Comparison of ENCODE assay signal across 1 cellular context in genomic region chr2:218419630-218420216, GRCh38.
TF ChIP-seq lines count a peak whose summit lies in the region.

No MANE protein-coding gene starts in this region.

TF ChIP-seq in GM23338, 12 proteins besides CTCF, POLR2A, EP300 and RAD21 (continued from another document):
- TF ChIP-seq REST (IDR thresholded peaks at IDR 0.05; ENCODE audit: unreplicated experiment) (no peak), ZNF331 (CRISPR knock-in tag; IDR thresholded peaks at IDR 0.05; ENCODE audit: low read depth) (no peak), JUNB (IDR thresholded peaks at IDR 0.05; ENCODE audit: unreplicated experiment) (no peak), EZH2 (IDR thresholded peaks at IDR 0.05; ENCODE audit: low read depth, unreplicated experiment) (no peak), STAT1 (IDR thresholded peaks at IDR 0.05; ENCODE audit: unreplicated experiment) (no peak), ZNF462 (CRISPR knock-in tag; IDR thresholded peaks at IDR 0.05) (no peak), ZNF114 (CRISPR knock-in tag; IDR thresholded peaks at IDR 0.05) (no peak), CREB1 (CRISPR knock-in tag; IDR thresholded peaks at IDR 0.05; ENCODE audit: low read depth) (no peak), POLR2AphosphoS5 (IDR thresholded peaks at IDR 0.05; ENCODE audit: low read depth) (no peak), EZH2phosphoT487 (IDR thresholded peaks at IDR 0.05; ENCODE audit: unreplicated experiment) (no peak)
